ENCODE assay signal across 1 cellular context in the genomic region with DNA sequence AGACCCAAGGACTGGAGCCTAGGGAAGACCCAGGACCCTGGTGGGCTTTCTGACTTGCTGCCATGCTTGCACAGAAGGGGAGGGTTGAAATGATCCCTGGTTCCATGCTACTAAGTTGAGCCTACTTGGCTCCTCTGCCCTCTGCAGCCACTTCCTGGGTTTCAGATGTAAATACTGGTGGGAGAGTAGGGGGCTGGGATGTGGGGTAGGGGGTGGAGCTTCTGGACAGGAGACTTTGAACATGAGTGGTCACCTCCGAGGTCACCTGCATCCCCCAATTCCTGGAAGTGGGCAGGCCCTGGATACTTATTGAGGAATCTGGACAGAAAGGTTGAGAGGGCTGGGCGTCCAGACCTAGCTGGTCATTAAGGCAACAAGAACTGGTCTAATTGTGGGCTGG.
TF ChIP-seq lines count a peak whose summit lies in the region.

No MANE protein-coding gene starts in this region.

TF ChIP-seq in IMR-90, 13 proteins besides CTCF, POLR2A, EP300 and RAD21 (continued from another document):
- TF ChIP-seq, protein P1, sequence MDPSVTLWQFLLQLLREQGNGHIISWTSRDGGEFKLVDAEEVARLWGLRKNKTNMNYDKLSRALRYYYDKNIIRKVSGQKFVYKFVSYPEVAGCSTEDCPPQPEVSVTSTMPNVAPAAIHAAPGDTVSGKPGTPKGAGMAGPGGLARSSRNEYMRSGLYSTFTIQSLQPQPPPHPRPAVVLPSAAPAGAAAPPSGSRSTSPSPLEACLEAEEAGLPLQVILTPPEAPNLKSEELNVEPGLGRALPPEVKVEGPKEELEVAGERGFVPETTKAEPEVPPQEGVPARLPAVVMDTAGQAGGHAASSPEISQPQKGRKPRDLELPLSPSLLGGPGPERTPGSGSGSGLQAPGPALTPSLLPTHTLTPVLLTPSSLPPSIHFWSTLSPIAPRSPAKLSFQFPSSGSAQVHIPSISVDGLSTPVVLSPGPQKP (IDR thresholded peaks at IDR 0.05; ENCODE audit: borderline replicate concordance, low read depth, low read length): no peak
- TF ChIP-seq BHLHE40 (IDR thresholded peaks at IDR 0.05; ENCODE audit: low read depth, low read length): no peak
- TF ChIP-seq MXI1 (IDR thresholded peaks at IDR 0.05; ENCODE audit: borderline replicate concordance, low read depth, low read length): no peak
- TF ChIP-seq NFE2L2 (IDR thresholded peaks at IDR 0.05; ENCODE audit: low read depth, low read length): no peak
